In genomic region chr4:67580577-67580976, GRCh38 we compare ENCODE assay signal across 13 cellular contexts. TPM values are rescaled to one million over a fixed set of nuclear protein-coding genes. Genes with fewer than 3 reads are reported as not detected.
DNase-seq lines count a peak whose midpoint lies in the region; ATAC-seq and TF ChIP-seq lines count a peak whose summit lies in the region.
"Had no signal": no experiment of that assay in that cellular context is flagged by ENCODE, and none has a peak within 500 bp of the region (broad histone marks: within the 10 kb centered on the region; RNA-seq: fewer than 3 reads in every experiment).

No MANE protein-coding gene starts in this region.

- DNase-seq in GM13977 (ENCODE audit: low spot score) (peak; percentile 18), lower leg skin (ENCODE audit: low spot score in 2 of 2) (no peak), left cardiac atrium (no peak), RKO (ENCODE audit: low spot score) (no peak)
- no peak for DNase-seq in activated naive CD4-positive, alpha-beta T cell treated with anti-CD3 and anti-CD28 coated beads, Interleukin-2, amount 50 U/mL, for 72 hours (ENCODE audit: low spot score in 2 of 2)
- no peak for DNase-seq in activated effector memory CD4-positive, alpha-beta T cell treated with Interleukin-2 at 50 U/mL for 16 hours
- DNase-seq: NCI-H446 treated with DMSO at 0.1 percent for 48 hours had no signal

- H3K36me3 Mint-ChIP-seq in activated naive CD4-positive, alpha-beta T cell treated with anti-CD3 and anti-CD28 coated beads, Interleukin-2, amount 50 U/mL, for 72 hours, result peaks cover 0 to 14% of the 10 kb centered on the region in 2 donors

- H3K27ac Mint-ChIP-seq in activated naive CD4-positive, alpha-beta T cell treated with anti-CD3 and anti-CD28 coated beads, Interleukin-2, amount 50 U/mL, for 72 hours, result peak overlapping the region; percentile 16 to 66

- peaks cover 0 to 7% of the 10 kb centered on the region in 2 donors for H3K9me3 Mint-ChIP-seq in activated naive CD4-positive, alpha-beta T cell treated with anti-CD3 and anti-CD28 coated beads, Interleukin-2, amount 50 U/mL, for 72 hours
- H3K9me3 Mint-ChIP-seq: CD4-positive, alpha-beta memory T cell had no signal

- no peak overlapping the region for H3K4me3 ChIP-seq in lower leg skin (ENCODE audit: low read depth, poor library complexity, severe bottlenecking)
- H3K4me3 ChIP-seq: smooth muscle cell had no signal

- intact Hi-C loops in lower leg skin (cut with DNase I; ENCODE audit: low total_unique reads), result no loop called here
- intact Hi-C loops in left cardiac atrium (cut with DNase I), result no loop called here

- ATAC-seq in GM19035 (IDR thresholded peaks at IDR 0.05; ENCODE audit: unreplicated experiment) (peak; percentile 31), HG02885 (IDR thresholded peaks at IDR 0.05; ENCODE audit: poor library complexity, unreplicated experiment) (peak; percentile 37), left cardiac atrium (no peak)
- ATAC-seq in activated naive CD4-positive, alpha-beta T cell treated with anti-CD3 and anti-CD28 coated beads, Interleukin-2, amount 50 U/mL, for 72 hours, result peak; percentile 65 to 83

- no peak for TF ChIP-seq POLR2A in lower leg skin (IDR thresholded peaks at IDR 0.05)

- no peak for TF ChIP-seq CTCF in GM13977 (IDR thresholded peaks at IDR 0.05; ENCODE audit: extremely low read depth, insufficient read depth, missing control alignments)
- no peak for TF ChIP-seq CTCF in lower leg skin (IDR thresholded peaks at IDR 0.05)

- WGBS in lower leg skin, 2 donors, result 71 to 73% methylated on average over 3 of the region's 3 CpGs

- in situ Hi-C loops in GM13977 (cut with MboI; ENCODE audit: low pct_unique_long_range_greater_than_20kb, low sequenced_read_pairs, unreplicated experiment), result no loop called here

RNA-seq across cellular contexts. Expression of gene STAP1, which starts 22.1 kb away (rescaled TPM):
- 10 to 100 TPM; 10.4 to 10.9 TPM for total RNA-seq in activated naive CD4-positive, alpha-beta T cell treated with anti-CD3 and anti-CD28 coated beads, Interleukin-2, amount 50 U/mL, for 72 hours
- not detected for total RNA-seq in lower leg skin
- under 1 TPM in 1 of 2 donors, not detected in 1; 0.15 TPM for total RNA-seq in left cardiac atrium
- total RNA-seq: dermis microvascular lymphatic vessel endothelial cell, frontal cortex, smooth muscle cell had no signal

RNA-seq across cellular contexts. Expression of gene CENPC, which starts 35.3 kb away (rescaled TPM):
- total RNA-seq in activated naive CD4-positive, alpha-beta T cell treated with anti-CD3 and anti-CD28 coated beads, Interleukin-2, amount 50 U/mL, for 72 hours, result 10 to 100 TPM; 34.7 to 74.0 TPM
- 10 to 100 TPM; 18.9 to 39.6 (median 24.0) TPM for total RNA-seq in lower leg skin
- 10 to 100 TPM; 10.3 to 10.6 TPM for total RNA-seq in left cardiac atrium

Comparison
In these comparisons a context has a peak if more than half of its experiments do, and no peak if none do; other contexts are left out.
1. ATAC-seq: peak in GM19035 (single experiment), HG02885 (single experiment) and activated naive CD4-positive, alpha-beta T cell treated with anti-CD3 and anti-CD28 coated beads, Interleukin-2, amount 50 U/mL, for 72 hours (2 of 2); none in left cardiac atrium (0 of 2).
2. RNA of gene STAP1, which starts 22.1 kb away (total RNA-seq): 10.4 to 10.9 TPM in activated naive CD4-positive, alpha-beta T cell treated with anti-CD3 and anti-CD28 coated beads, Interleukin-2, amount 50 U/mL, for 72 hours; 0.15 TPM in left cardiac atrium and not detected in lower leg skin; every median in the first group is over 4 times any median in the second.